In the genomic region with DNA sequence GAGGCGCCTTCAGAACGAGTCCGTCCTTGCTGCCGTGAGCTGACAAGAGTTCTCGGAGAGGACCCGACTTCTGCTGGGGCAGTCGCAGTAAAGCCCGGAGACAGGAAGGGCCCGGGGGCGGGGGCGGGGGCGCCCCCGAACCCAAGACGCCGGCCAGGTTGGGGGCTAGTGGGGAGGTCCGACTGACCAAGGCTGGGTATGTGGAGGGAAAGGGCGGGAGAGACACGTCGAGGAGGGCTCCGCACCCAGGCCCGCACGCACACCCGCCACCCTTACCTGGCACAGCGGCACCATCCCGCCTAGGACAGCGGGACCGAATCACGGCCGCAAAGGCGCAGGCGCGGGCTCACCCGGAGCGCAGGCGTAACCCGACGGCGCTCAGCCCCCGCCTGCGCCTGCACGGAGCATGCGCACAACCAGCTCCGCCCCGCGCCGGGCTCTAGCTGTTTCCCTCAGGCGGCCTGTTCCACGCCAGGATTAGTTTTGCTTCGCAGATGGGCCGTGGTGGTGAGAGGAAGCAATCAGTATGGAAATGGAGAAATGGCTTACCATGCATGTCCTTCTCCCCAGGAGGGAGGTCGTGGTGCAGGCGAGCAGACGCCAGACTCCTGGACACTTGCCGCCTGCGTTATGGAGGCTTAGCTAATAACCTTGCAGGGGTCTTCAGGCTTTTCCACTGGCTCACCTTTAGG, we compare ENCODE assay signal across 8 cellular contexts. TPM values are rescaled to one million over a fixed set of nuclear protein-coding genes. Genes with fewer than 3 reads are reported as not detected.
DNase-seq lines count a peak whose midpoint lies in the region; ATAC-seq and TF ChIP-seq lines count a peak whose summit lies in the region.

A gene with protein sequence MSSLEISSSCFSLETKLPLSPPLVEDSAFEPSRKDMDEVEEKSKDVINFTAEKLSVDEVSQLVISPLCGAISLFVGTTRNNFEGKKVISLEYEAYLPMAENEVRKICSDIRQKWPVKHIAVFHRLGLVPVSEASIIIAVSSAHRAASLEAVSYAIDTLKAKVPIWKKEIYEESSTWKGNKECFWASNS (minus strand): TSS at position 322 of the 692 bp plus-strand sequence. CDS start 2,583 bp downstream, outside the sequence.

- H3K9me2 ChIP-seq in DOHH2 (replicated peaks; ENCODE audit: control insufficient read depth, low read length) (no peaks in the 10 kb centered on the region), GM23338 (ENCODE audit: insufficient read depth) (no peaks in the 10 kb centered on the region)

- peak; percentile 97 for ATAC-seq in GM23338

- peak within 1 kb of the TSS; percentile 100 for H2AFZ ChIP-seq in GM23338

- H3K4me3 Mint-ChIP-seq in GM23338: peak within 1 kb of the TSS; percentile 90

- H3K9me3 ChIP-seq in DOHH2 (ENCODE audit: control insufficient read depth, insufficient read depth, low read length) (no peaks in the 10 kb centered on the region), esophagus squamous epithelium (no peaks in the 10 kb centered on the region)

- TF ChIP-seq POLR2A in esophagus squamous epithelium (IDR thresholded peaks at IDR 0.05): peak in 3 of 4 donors; percentile 61 to 80 (median 77)

- H3K27ac Mint-ChIP-seq in GM23338: peak within 1 kb of the TSS; percentile 84

- H3K27me3 Mint-ChIP-seq in GM23338 (ENCODE audit: insufficient read depth, low read depth, poor library complexity): peaks cover 2% of the 10 kb centered on the region

- H3K27me3 ChIP-seq in DOHH2 (ENCODE audit: control insufficient read depth, low read length) (no peaks in the 10 kb centered on the region), GM23338 (ENCODE audit: insufficient read depth) (no peaks in the 10 kb centered on the region), esophagus squamous epithelium (no peaks in the 10 kb centered on the region)

- H3K36me3 ChIP-seq in DOHH2 (ENCODE audit: control insufficient read depth, low read length): peaks cover 21% of the 10 kb centered on the region
- H3K36me3 ChIP-seq in GM23338 (ENCODE audit: insufficient read depth): no peaks in the 10 kb centered on the region
- H3K36me3 ChIP-seq in esophagus squamous epithelium: peaks cover 0 to 6% (median 0%) of the 10 kb centered on the region in 3 donors

- H4K20me1 ChIP-seq in DOHH2 (ENCODE audit: control insufficient read depth, insufficient read depth, low read depth, low read length) (0 out of 2 replicates have a peak, but pooled peaks cover 3% of the 10 kb centered on the region), GM23338 (replicated peaks; ENCODE audit: insufficient read depth) (no peaks in the 10 kb centered on the region)

- peaks cover 4% of the 10 kb centered on the region; the same call in 2 of the 3 replicates for H3K36me3 Mint-ChIP-seq in GM23338 (ENCODE audit: low read depth)

- H3K4me1 ChIP-seq in DOHH2 (ENCODE audit: control insufficient read depth, low read length) (peaks cover 25% of the 10 kb centered on the region), GM23338 (ENCODE audit: insufficient read depth) (peaks cover 10% of the 10 kb centered on the region), esophagus squamous epithelium (peaks cover 6 to 34% (median 6%) of the 10 kb centered on the region in 3 donors)

- H3K27ac ChIP-seq in DOHH2 (ENCODE audit: low read depth, low read length) (peak within 1 kb of the TSS; percentile 25; the same call in 1 of the 2 replicates), GM23338 (ENCODE audit: low read depth) (0 out of 2 replicates have a peak within 1 kb of the TSS, but pooled peaks have one; percentile 33), esophagus squamous epithelium (peak within 1 kb of the TSS; percentile 77 to 91 (median 84))

- H3F3A ChIP-seq in DOHH2 (ENCODE audit: control insufficient read depth, insufficient read depth) (no peaks in the 10 kb centered on the region), GM23338 (replicated peaks; ENCODE audit: low read depth) (no peaks in the 10 kb centered on the region; the same call in 1 of the 2 replicates)

- H3K4me2 ChIP-seq in DOHH2 (ENCODE audit: low read length) (peak within 1 kb of the TSS; percentile 83), GM23338 (peak within 1 kb of the TSS; percentile 82)

- no peaks in the 10 kb centered on the region for H3K9me3 Mint-ChIP-seq in GM23338

- no peak for TF ChIP-seq CTCF in DOHH2 (IDR thresholded peaks at IDR 0.05; ENCODE audit: low read depth, low read length, poor library complexity, severe bottlenecking)
- TF ChIP-seq CTCF in GM23338 (conservative IDR thresholded peaks at IDR 0.05; ENCODE audit: low read depth in 2 of 2): no peak
- peak in 1 of 6 experiments; percentile 53 for TF ChIP-seq CTCF in esophagus squamous epithelium (IDR thresholded peaks at IDR 0.05)

- intact Hi-C loops in esophagus squamous epithelium (cut with DNase I): loop anchor here (5.0 kb wide), 1 partner anchor 167 kb away; no protein-coding TSS in a partner anchor

- peaks cover 10% of the 10 kb centered on the region for H3K4me1 Mint-ChIP-seq in GM23338

- peak within 1 kb of the TSS; percentile 94 for H3K4me3 ChIP-seq in DOHH2 (ENCODE audit: low read length)
- peak within 1 kb of the TSS; percentile 70 for H3K4me3 ChIP-seq in GM23338
- peak within 1 kb of the TSS; percentile 58 to 83 (median 77) for H3K4me3 ChIP-seq in esophagus squamous epithelium

- H3K79me2 ChIP-seq in DOHH2 (ENCODE audit: control insufficient read depth, low read length) (peaks cover 28% of the 10 kb centered on the region), GM23338 (replicated peaks; ENCODE audit: insufficient read depth) (no peaks in the 10 kb centered on the region)

- DNase-seq in GM23338 (ENCODE audit: low spot score) (peak; percentile 91), Kasumi-1 (lab: John Stamatoyannopoulos, UW) (peak; percentile 74 to 84), RKO (ENCODE audit: low spot score) (peak; percentile 92), activated T-helper 1 cell treated with Interleukin-2 at 50 U/mL for 16 hours (ENCODE audit: low read depth) (peak; percentile 85), esophagus squamous epithelium (lab: John Stamatoyannopoulos, UW) (peak; percentile 12), myocyte (ENCODE audit: low read depth) (peak; percentile 91)
- peak; percentile 77 to 87 for DNase-seq in stimulated activated CD8-positive, alpha-beta memory T cell treated with anti-CD3 and anti-CD28 coated beads, Interleukin-7, amount 100 ng/mL, for 4 hours (ENCODE audit: low read depth in 2 of 2)

- WGBS in esophagus squamous epithelium, 2 donors: 0 to 5% methylated on average over 8 to 11 of the region's 55 CpGs

TF ChIP-seq in GM23338, 12 proteins besides CTCF, POLR2A, EP300 and RAD21:
- TF ChIP-seq POLR2AphosphoS5 (IDR thresholded peaks at IDR 0.05; ENCODE audit: low read depth): peak; percentile 94
- TF ChIP-seq ZNF331 (CRISPR knock-in tag; IDR thresholded peaks at IDR 0.05; ENCODE audit: low read depth): no peak
- TF ChIP-seq, protein P1, sequence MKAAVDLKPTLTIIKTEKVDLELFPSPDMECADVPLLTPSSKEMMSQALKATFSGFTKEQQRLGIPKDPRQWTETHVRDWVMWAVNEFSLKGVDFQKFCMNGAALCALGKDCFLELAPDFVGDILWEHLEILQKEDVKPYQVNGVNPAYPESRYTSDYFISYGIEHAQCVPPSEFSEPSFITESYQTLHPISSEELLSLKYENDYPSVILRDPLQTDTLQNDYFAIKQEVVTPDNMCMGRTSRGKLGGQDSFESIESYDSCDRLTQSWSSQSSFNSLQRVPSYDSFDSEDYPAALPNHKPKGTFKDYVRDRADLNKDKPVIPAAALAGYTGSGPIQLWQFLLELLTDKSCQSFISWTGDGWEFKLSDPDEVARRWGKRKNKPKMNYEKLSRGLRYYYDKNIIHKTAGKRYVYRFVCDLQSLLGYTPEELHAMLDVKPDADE (IDR thresholded peaks at IDR 0.05): no peak

RNA-seq across cellular contexts. Expression of the gene that starts here (rescaled TPM):
- 18.3 and 19.1 TPM in 2 replicates for total RNA-seq in GM23338 (2014; rRNA removed; shearing (Covaris generic))
- polyA plus RNA-seq in GM23338 (2016; fragmentation: Nextera tagmentation; extraction: Ambion mirVana): 35.8 and 41.8 TPM in 2 replicates
- total RNA-seq in esophagus squamous epithelium: 10 to 100 TPM; 13.2 to 29.6 (median 25.4) TPM
- 107 and 122 TPM in 2 replicates for total RNA-seq in myocyte
- 76.2 TPM for polyA plus RNA-seq in myocyte (2012)

Comparison
In these comparisons a context has a peak if more than half of its experiments do, and no peak if none do; other contexts are left out.
1. Peak in every context shown above with its lines: DNase-seq, ATAC-seq, H3K4me3 ChIP-seq and H3K27ac ChIP-seq.
2. H3K27ac ChIP-seq: peak in every context shown above with its lines; median percentile 84 in esophagus squamous epithelium; 33 in GM23338; 25 in DOHH2.
3. DNase-seq: peak in every context shown above with its lines; median percentile 92 in RKO; 91 in GM23338; 91 in myocyte; 85 in activated T-helper 1 cell treated with Interleukin-2 at 50 U/mL for 16 hours; 82 in stimulated activated CD8-positive, alpha-beta memory T cell treated with anti-CD3 and anti-CD28 coated beads, Interleukin-7, amount 100 ng/mL, for 4 hours; 79 in Kasumi-1; 12 in esophagus squamous epithelium.